In the genomic region with DNA sequence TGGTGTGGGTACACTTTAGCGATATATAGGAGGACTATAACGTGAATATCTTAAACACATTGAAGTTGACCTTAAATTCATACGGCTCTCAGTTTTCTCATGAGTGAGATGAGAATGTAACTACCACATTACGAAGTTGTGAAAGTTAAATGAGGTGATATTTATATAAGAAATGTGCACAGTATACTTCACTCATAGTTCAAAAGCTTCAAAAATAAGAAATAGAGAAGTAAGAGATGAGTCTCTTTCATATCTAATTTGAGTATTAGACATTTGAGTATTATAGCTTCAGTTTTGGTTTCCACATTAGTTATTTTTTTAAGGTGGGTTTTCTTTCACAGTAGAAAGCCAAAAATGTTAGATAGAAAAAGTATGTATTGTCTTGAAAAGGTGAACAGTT, we compare ENCODE assay signal across 17 cellular contexts.
"Had no signal": no experiment of that assay in that cellular context is flagged by ENCODE, and none has a peak within 500 bp of the region (broad histone marks: within the 10 kb centered on the region; RNA-seq: fewer than 3 reads in every experiment).

No MANE protein-coding gene starts in this region.

- H3K4me1 ChIP-seq: heart right ventricle, left lung, right atrium auricular region, thyroid gland, uterus had no signal

- H3K27me3 ChIP-seq: gastrocnemius medialis, heart right ventricle, left lung, neutrophil, right atrium auricular region, thyroid gland, uterus had no signal

- ATAC-seq: activated naive CD4-positive, alpha-beta T cell treated with anti-CD3 and anti-CD28 coated beads, Interleukin-2, amount 50 U/mL, for 72 hours; effector memory CD8-positive, alpha-beta T cell; gastrocnemius medialis; heart right ventricle; left lung; mucosa of descending colon; naive thymus-derived CD8-positive, alpha-beta T cell had no signal

- FAIRE-seq: keratinocyte had no signal

- H3K36me3 ChIP-seq: gastrocnemius medialis, heart right ventricle, left lung, neutrophil, right atrium auricular region, thyroid gland, uterus had no signal

- H3K27ac ChIP-seq: epithelial cell of prostate, gastrocnemius medialis, heart right ventricle, left lung, neutrophil, right atrium auricular region, skin epidermis, thyroid gland, uterus had no signal

- H3K4me3 ChIP-seq: gastrocnemius medialis, heart right ventricle, left lung, mucosa of descending colon, right atrium auricular region, skin epidermis, thyroid gland, uterus had no signal

- H3K9me3 ChIP-seq: gastrocnemius medialis, heart right ventricle, left lung, mucosa of descending colon, neutrophil, right atrium auricular region, thyroid gland, uterus had no signal

- DNase-seq: activated CD4-positive, alpha-beta T cell treated with anti-CD3 and anti-CD28 coated beads, Interleukin-2, amount 50 U/mL, for 1 hour; activated T-cell treated with anti-CD3 and anti-CD28 coated beads for 4 hours; amygdala; effector memory CD8-positive, alpha-beta T cell; gastrocnemius medialis; heart right ventricle; left lung; mucosa of descending colon; naive thymus-derived CD8-positive, alpha-beta T cell; thyroid gland; uterus had no signal
